In the genomic region with DNA sequence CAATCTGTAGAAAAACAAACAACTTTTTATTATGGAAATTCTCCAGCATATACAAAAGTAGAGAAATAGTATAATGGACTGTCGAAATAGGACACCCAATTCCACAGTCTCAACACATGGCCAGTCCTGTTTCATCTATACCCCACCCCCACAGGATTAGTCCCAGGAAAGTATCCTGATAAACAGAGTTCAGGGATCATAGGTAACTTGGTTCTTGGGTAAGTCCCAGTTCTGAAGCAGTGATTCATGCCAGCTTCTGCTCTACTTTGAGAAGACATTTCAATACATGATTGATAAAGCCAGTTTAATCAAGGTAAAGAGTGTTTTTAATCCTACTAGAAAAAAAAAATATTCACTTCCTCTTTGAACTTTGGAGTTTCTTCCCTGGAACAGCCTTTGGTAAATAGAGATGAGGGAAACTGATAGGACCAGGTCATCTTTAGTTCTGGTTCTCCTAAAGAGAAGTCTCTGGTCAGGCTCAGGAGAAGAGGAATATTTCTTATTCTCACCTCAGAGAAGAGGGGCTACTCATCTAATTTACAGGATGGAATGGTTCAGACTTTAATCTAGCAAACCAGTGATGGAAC, we compare ENCODE assay signal across 21 cellular contexts.
A peak's percentile ranks its signal among the peaks of the same experiment; 100 is the strongest.
DNase-seq lines count a peak whose midpoint lies in the region; ATAC-seq and TF ChIP-seq lines count a peak whose summit lies in the region.
"Had no signal": no experiment of that assay in that cellular context is flagged by ENCODE, and none has a peak within 500 bp of the region (broad histone marks: within the 10 kb centered on the region; RNA-seq: fewer than 3 reads in every experiment).

No MANE protein-coding gene starts in this region.

- H3K56ac ChIP-seq in IMR-90 (ENCODE audit: extremely low read depth, insufficient read depth, low read length) = no peak overlapping the region

- POLR2A ChIA-PET in IMR-90 (lab: Charles Lee; ENCODE audit: unreplicated experiment) = no interaction called here

- no peak for ATAC-seq in IMR-90 (ENCODE audit: low read depth)
- ATAC-seq: HCT116, K562 had no signal

- no peak overlapping the region for H2AK5ac ChIP-seq in IMR-90 (ENCODE audit: low read depth, low read length)

- no peak overlapping the region for H3K4me3 ChIP-seq in IMR-90 (ENCODE audit: insufficient read depth, low read depth, low read length)
- H3K4me3 ChIP-seq in fibroblast of villous mesenchyme (ENCODE audit: low read depth, low read length) = no peak overlapping the region
- H3K4me3 ChIP-seq: BLaER1, GM23248, K562, SK-N-MC had no signal

- H3K36me3 ChIP-seq in IMR-90 (ENCODE audit: control insufficient read depth, insufficient read depth, low read length) = peaks cover 6% of the 10 kb centered on the region

- H3K27ac ChIP-seq in 22Rv1 (peak overlapping the region; percentile 30), IMR-90 (ENCODE audit: insufficient read depth, low read length) (no peak overlapping the region)
- H3K27ac ChIP-seq: BLaER1, GM23248, SK-N-MC had no signal

- H4K5ac ChIP-seq in IMR-90 (ENCODE audit: low read depth, low read length) = no peak overlapping the region

- no peak overlapping the region for H3K23ac ChIP-seq in IMR-90 (ENCODE audit: low read depth, low read length)

- no peak overlapping the region for H3K14ac ChIP-seq in IMR-90 (replicated peaks; ENCODE audit: low read depth, low read length)

- H3K27me3 ChIP-seq in IMR-90 (ENCODE audit: control insufficient read depth, insufficient read depth, low read length) = no peaks in the 10 kb centered on the region
- H3K27me3 ChIP-seq: BLaER1 had no signal

- no peak overlapping the region for H3K18ac ChIP-seq in IMR-90 (ENCODE audit: low read depth, low read length)

- H3K9me1 ChIP-seq in IMR-90 (ENCODE audit: insufficient read depth, low read length) = peaks cover 3% of the 10 kb centered on the region; the same call in 1 of the 2 replicates

- H2BK20ac ChIP-seq in IMR-90 (ENCODE audit: low read depth, low read length) = no peak overlapping the region

- H2BK15ac ChIP-seq in IMR-90 (ENCODE audit: low read depth, low read length) = no peak overlapping the region

- H2AK9ac ChIP-seq in IMR-90 (replicated peaks; ENCODE audit: low read depth, low read length, poor library complexity) = no peak overlapping the region

- H3K9ac ChIP-seq in IMR-90 (ENCODE audit: low read depth, low read length) = no peak overlapping the region
- H3K9ac ChIP-seq: BLaER1, GM23248 had no signal

- H3K4me2 ChIP-seq in IMR-90 (ENCODE audit: low read depth, low read length) = no peak overlapping the region

- dilution Hi-C loops in IMR-90 (cut with HindIII; ENCODE audit: low sequenced_read_pairs, unreplicated experiment) = no loop called here

- in situ Hi-C loops in IMR-90 (cut with MboI; ENCODE audit: low sequenced_read_pairs) = no loop called here

- TF ChIP-seq CTCF in 22Rv1 (IDR thresholded peaks at IDR 0.05) = no peak
- no peak for TF ChIP-seq CTCF in IMR-90 (conservative IDR thresholded peaks at IDR 0.05; ENCODE audit: low read depth, low read length)
- no peak for TF ChIP-seq CTCF in fibroblast of villous mesenchyme (IDR thresholded peaks at IDR 0.05; ENCODE audit: insufficient read depth, low read depth, low read length)

- H2AFZ ChIP-seq in IMR-90 (replicated peaks; ENCODE audit: low read length, poor library complexity) = no peak overlapping the region
- H2AFZ ChIP-seq: GM23248 had no signal

- no peak overlapping the region for H3K4ac ChIP-seq in IMR-90 (ENCODE audit: low read depth, low read length)

- CTCF ChIA-PET in IMR-90 (lab: Yijun Ruan, JAX) = interaction anchor here (0.6 kb wide), 1 partner anchor 69 kb away, joined by 3 read pairs; no protein-coding TSS in a partner anchor

- H4K91ac ChIP-seq in IMR-90 (ENCODE audit: insufficient read depth, low read depth, low read length) = no peak overlapping the region

- H2BK120ac ChIP-seq in IMR-90 (ENCODE audit: low read depth, low read length) = no peak overlapping the region

- no peaks in the 10 kb centered on the region for H3K9me3 ChIP-seq in IMR-90 (ENCODE audit: control insufficient read depth, insufficient read depth, low read length)
- H3K9me3 ChIP-seq: BLaER1 had no signal

- intact Hi-C loops in IMR-90 (cut with micrococcal nuclease) (no loop called here), head of caudate nucleus (cut with DNase I) (no loop called here)

- no CpG with 5 or more reads among the region's 1 CpG for WGBS in IMR-90 (ENCODE audit: extremely low coverage in 2 of 2, insufficient read length in 1 of 2), 2 experiments

- no peaks in the 10 kb centered on the region for H3K79me1 ChIP-seq in IMR-90 (ENCODE audit: low read depth in 1 of 2, low read length in 2 of 2)

- no peak overlapping the region for H2BK5ac ChIP-seq in IMR-90 (ENCODE audit: low read depth, low read length, poor library complexity, severe bottlenecking)

- H4K20me1 ChIP-seq in IMR-90 (ENCODE audit: insufficient read depth, low read length) = no peaks in the 10 kb centered on the region
- H4K20me1 ChIP-seq: BLaER1 had no signal

- DNase-seq in IMR-90 = peak; percentile 12
- peak; percentile 51 for DNase-seq in fibroblast of villous mesenchyme (ENCODE audit: low read depth)
- DNase-seq in mucosa of gallbladder (ENCODE audit: low spot score) = peak; percentile 63
- DNase-seq in NCI-H1436 (lab: John Stamatoyannopoulos, UW) = no peak
- DNase-seq in T1000 (lab: John Stamatoyannopoulos, UW) = no peak
- DNase-seq in head of caudate nucleus = no peak
- DNase-seq in NCI-H2081 (lab: John Stamatoyannopoulos, UW) = no peak
- DNase-seq: Calu3; CD4-positive, alpha-beta memory T cell; GF-D8; GM23248; NCI-H1105 treated with DMSO at 0.1 percent for 48 hours; NCI-H187; NCI-H345; NCI-H526; SHP77 had no signal

- H4K8ac ChIP-seq in IMR-90 (ENCODE audit: low read depth in 2 of 2, low read length in 2 of 2) = no peak overlapping the region

- no peaks in the 10 kb centered on the region for H3K4me1 ChIP-seq in IMR-90 (ENCODE audit: control insufficient read depth, insufficient read depth, low read length)

- TF ChIP-seq RAD21 in IMR-90 (IDR thresholded peaks at IDR 0.05; ENCODE audit: low read length) = no peak

- BruUV-seq in IMR-90 (replicated peaks; lab: Mats Ljungman, UMichigan) = no TSS peak

- TF ChIP-seq POLR2A in IMR-90 (IDR thresholded peaks at IDR 0.05; ENCODE audit: low read depth, low read length) = no peak

TF ChIP-seq in IMR-90, 13 proteins besides CTCF, POLR2A, EP300 and RAD21:
- TF ChIP-seq MAZ (IDR thresholded peaks at IDR 0.05; ENCODE audit: borderline replicate concordance, low read depth, low read length) (no peak), NFE2L2 (IDR thresholded peaks at IDR 0.05; ENCODE audit: low read depth, low read length) (no peak), CEBPB (IDR thresholded peaks at IDR 0.05; ENCODE audit: low read depth, low read length) (no peak), BHLHE40 (IDR thresholded peaks at IDR 0.05; ENCODE audit: low read depth, low read length) (no peak), CHD1 (IDR thresholded peaks at IDR 0.05; ENCODE audit: low read depth, low read length) (no peak), MAFK (IDR thresholded peaks at IDR 0.05; ENCODE audit: low read depth, low read length) (no peak), FOS (IDR thresholded peaks at IDR 0.05; ENCODE audit: low read depth, low read length) (no peak), SMC3 (IDR thresholded peaks at IDR 0.05; ENCODE audit: low read depth, low read length) (no peak), MXI1 (IDR thresholded peaks at IDR 0.05; ENCODE audit: borderline replicate concordance, low read depth, low read length) (no peak), RFX5 (IDR thresholded peaks at IDR 0.05; ENCODE audit: low read depth, low read length) (no peak), RCOR1 (IDR thresholded peaks at IDR 0.05; ENCODE audit: insufficient replicate concordance, low read length) (no peak)
- TF ChIP-seq, protein P1, sequence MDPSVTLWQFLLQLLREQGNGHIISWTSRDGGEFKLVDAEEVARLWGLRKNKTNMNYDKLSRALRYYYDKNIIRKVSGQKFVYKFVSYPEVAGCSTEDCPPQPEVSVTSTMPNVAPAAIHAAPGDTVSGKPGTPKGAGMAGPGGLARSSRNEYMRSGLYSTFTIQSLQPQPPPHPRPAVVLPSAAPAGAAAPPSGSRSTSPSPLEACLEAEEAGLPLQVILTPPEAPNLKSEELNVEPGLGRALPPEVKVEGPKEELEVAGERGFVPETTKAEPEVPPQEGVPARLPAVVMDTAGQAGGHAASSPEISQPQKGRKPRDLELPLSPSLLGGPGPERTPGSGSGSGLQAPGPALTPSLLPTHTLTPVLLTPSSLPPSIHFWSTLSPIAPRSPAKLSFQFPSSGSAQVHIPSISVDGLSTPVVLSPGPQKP (IDR thresholded peaks at IDR 0.05; ENCODE audit: borderline replicate concordance, low read depth, low read length) = no peak
- TF ChIP-seq, protein P2, sequence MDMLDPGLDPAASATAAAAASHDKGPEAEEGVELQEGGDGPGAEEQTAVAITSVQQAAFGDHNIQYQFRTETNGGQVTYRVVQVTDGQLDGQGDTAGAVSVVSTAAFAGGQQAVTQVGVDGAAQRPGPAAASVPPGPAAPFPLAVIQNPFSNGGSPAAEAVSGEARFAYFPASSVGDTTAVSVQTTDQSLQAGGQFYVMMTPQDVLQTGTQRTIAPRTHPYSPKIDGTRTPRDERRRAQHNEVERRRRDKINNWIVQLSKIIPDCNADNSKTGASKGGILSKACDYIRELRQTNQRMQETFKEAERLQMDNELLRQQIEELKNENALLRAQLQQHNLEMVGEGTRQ (IDR thresholded peaks at IDR 0.05; ENCODE audit: low read depth, low read length) = no peak

Comparison
In these comparisons a context has a peak if more than half of its experiments do, and no peak if none do; other contexts are left out.
1. DNase-seq: peak in IMR-90 (single experiment), fibroblast of villous mesenchyme (single experiment) and mucosa of gallbladder (single experiment); none in NCI-H1436 (single experiment), T1000 (single experiment), head of caudate nucleus (0 of 42) and NCI-H2081 (0 of 2).